In genomic region chr17:31857920-31858646, GRCh38 we compare ENCODE assay signal across 8 cellular contexts. TPM values are rescaled to one million over a fixed set of nuclear protein-coding genes. Genes with fewer than 3 reads are reported as not detected.
DNase-seq lines count a peak whose midpoint lies in the region; ATAC-seq and TF ChIP-seq lines count a peak whose summit lies in the region.

No MANE protein-coding gene starts in this region.

- no peak overlapping the region for H2AK5ac ChIP-seq in neuronal stem cell (ENCODE audit: low read depth, low read length)

- H3K14ac ChIP-seq in neuronal stem cell (ENCODE audit: low read length): no peak overlapping the region

- H4K91ac ChIP-seq in neuronal stem cell (ENCODE audit: low read depth, low read length, poor library complexity): no peak overlapping the region

- H3K27me3 ChIP-seq in Peyer's patch (no peaks in the 10 kb centered on the region), neuronal stem cell (ENCODE audit: control insufficient read depth in 3 of 3, insufficient read depth in 3 of 3, low read depth in 1 of 3, low read length in 3 of 3) (no peaks in the 10 kb centered on the region)

- H2AFZ ChIP-seq in neuronal stem cell (ENCODE audit: low read length): peak overlapping the region; percentile 88

- H3K18ac ChIP-seq in neuronal stem cell (ENCODE audit: low read length): no peak overlapping the region

- H3K36me3 ChIP-seq in Peyer's patch (peaks cover 0 to 8% (median 0%) of the 10 kb centered on the region in 3 donors), neuronal stem cell (replicated peaks in 1 of 2; ENCODE audit: control insufficient read depth in 2 of 2, insufficient read depth in 2 of 2, low read length in 2 of 2) (peaks cover 4 to 47% of the 10 kb centered on the region in 2 donors)

- DNase-seq in activated CD4-positive, CD25-positive, alpha-beta regulatory T cell treated with anti-CD3 and anti-CD28 coated beads, Interleukin-2, amount 50 U/mL, for 72 hours: no peak
- DNase-seq in Peyer's patch (no peak), neuronal stem cell (ENCODE audit: low spot score) (no peak), NCI-H2107 treated with DMSO at 0.1 percent for 48 hours (lab: John Stamatoyannopoulos, UW; ENCODE audit: unreplicated experiment) (no peak), hippocampal formation (lab: John Stamatoyannopoulos, UW) (no peak), NCI-H2107 (lab: John Stamatoyannopoulos, UW) (no peak)

- H3K9ac ChIP-seq in neuronal stem cell (ENCODE audit: low read depth, low read length, poor library complexity): peak overlapping the region; percentile 14

- peak overlapping the region; percentile 53 to 83 (median 78) for H3K27ac ChIP-seq in Peyer's patch
- H3K27ac ChIP-seq in neuronal stem cell (replicated peaks; ENCODE audit: low read length): no peak overlapping the region

- no peak overlapping the region for H2BK15ac ChIP-seq in neuronal stem cell (ENCODE audit: low read length)

- H3K9me3 ChIP-seq in Peyer's patch: no peaks in the 10 kb centered on the region
- H3K9me3 ChIP-seq in neuronal stem cell (replicated peaks in 1 of 2; ENCODE audit: control insufficient read depth in 2 of 2, insufficient read depth in 1 of 2, low read depth in 1 of 2, low read length in 2 of 2): no peaks in the 10 kb centered on the region

- H3K4me1 ChIP-seq in Peyer's patch (peaks cover 0 to 16% (median 3%) of the 10 kb centered on the region in 4 donors), neuronal stem cell (ENCODE audit: control insufficient read depth in 2 of 2, insufficient read depth in 1 of 2, low read depth in 1 of 2, low read length in 2 of 2) (peaks cover 10% of the 10 kb centered on the region in 2 donors)

- H2BK120ac ChIP-seq in neuronal stem cell (ENCODE audit: low read depth, low read length): no peak overlapping the region

- TF ChIP-seq POLR2A in Peyer's patch (IDR thresholded peaks at IDR 0.05): no peak

- no peak overlapping the region for H3K4ac ChIP-seq in neuronal stem cell (ENCODE audit: low read length)

- peak overlapping the region; percentile 65 to 98 (median 82) for H3K4me3 ChIP-seq in Peyer's patch
- H3K4me3 ChIP-seq in neuronal stem cell (ENCODE audit: low read length in 2 of 2): peak overlapping the region; percentile 83 to 84

- WGBS in neuronal stem cell (ENCODE audit: extremely low coverage in 2 of 2, insufficient read length in 2 of 2, insufficient replicate concordance in 1 of 2), 2 donors: no CpG with 5 or more reads among the region's 13 CpGs

- no peak overlapping the region for H2BK12ac ChIP-seq in neuronal stem cell (ENCODE audit: low read length)

- H2BK5ac ChIP-seq in neuronal stem cell (ENCODE audit: low read length): no peak overlapping the region

- peak; percentile 4 to 7 for ATAC-seq in activated CD4-positive, CD25-positive, alpha-beta regulatory T cell treated with anti-CD3 and anti-CD28 coated beads, Interleukin-2, amount 50 U/mL, for 24 hours
- ATAC-seq in esophagus mucosa: peak; percentile 46

- no peak overlapping the region for H3K23ac ChIP-seq in neuronal stem cell (ENCODE audit: low read depth, low read length, poor library complexity)

- peaks cover 4% of the 10 kb centered on the region for H3K79me1 ChIP-seq in neuronal stem cell (ENCODE audit: low read depth, low read length)

- no peak for TF ChIP-seq CTCF in Peyer's patch (IDR thresholded peaks at IDR 0.05)

- H4K8ac ChIP-seq in neuronal stem cell (ENCODE audit: low read depth, low read length): no peak overlapping the region

- peak overlapping the region; percentile 97 for H3K4me2 ChIP-seq in neuronal stem cell (ENCODE audit: insufficient read depth, low read length, poor library complexity, severe bottlenecking)

RNA-seq across cellular contexts. Expression of gene COPRS, which starts 1.0 kb away (rescaled TPM):
- 10 to 100 TPM; 16.1 to 96.6 (median 31.7) TPM for total RNA-seq in Peyer's patch
- 18.8 TPM for total RNA-seq in esophagus mucosa
- 45.8 TPM for polyA plus RNA-seq in neuronal stem cell (2013, experiment 1 of 2)
- 46.2 TPM for polyA plus RNA-seq in neuronal stem cell (2013, experiment 2 of 2)

RNA-seq across cellular contexts. Expression of gene UTP6, which starts 43.4 kb away (rescaled TPM):
- total RNA-seq in Peyer's patch (10 to 100 TPM; 22.2 to 55.3 (median 26.8) TPM), esophagus mucosa (39.9 TPM)
- 39.0 TPM for polyA plus RNA-seq in neuronal stem cell (2013, experiment 1 of 2)
- polyA plus RNA-seq in neuronal stem cell (2013, experiment 2 of 2): 41.7 TPM
